In genomic region chr13:52617070-52618060, GRCh38 we compare ENCODE assay signal across 1 cellular context.
TF ChIP-seq lines count a peak whose summit lies in the region.

No MANE protein-coding gene starts in this region.

TF ChIP-seq in HepG2, 621 proteins besides CTCF, POLR2A, EP300 and RAD21 (continued from another document):
- no peak for TF ChIP-seq ZSCAN5A (CRISPR knock-in tag; IDR thresholded peaks at IDR 0.05; ENCODE audit: borderline replicate concordance)
- no peak for TF ChIP-seq PRDM10 (CRISPR knock-in tag; IDR thresholded peaks at IDR 0.05; ENCODE audit: low read depth)
- peak; percentile 16; the same call in 1 of the 2 replicates for TF ChIP-seq NKX3-1 (CRISPR knock-in tag; IDR thresholded peaks at IDR 0.05)
- no peak for TF ChIP-seq ONECUT2 (CRISPR knock-in tag; IDR thresholded peaks at IDR 0.05)
- no peak for TF ChIP-seq MTF1 (CRISPR knock-in tag; IDR thresholded peaks at IDR 0.05)
- no peak for TF ChIP-seq HOXA9 (CRISPR knock-in tag; IDR thresholded peaks at IDR 0.05; ENCODE audit: borderline replicate concordance)
- no peak for TF ChIP-seq JUN (CRISPR knock-in tag; IDR thresholded peaks at IDR 0.05)
- TF ChIP-seq ZNF205 (CRISPR knock-in tag; IDR thresholded peaks at IDR 0.05) = peak; percentile 84
- 0 out of 2 replicates have a peak, but pooled peaks have one; percentile 22 for TF ChIP-seq ZNF709 (CRISPR knock-in tag; IDR thresholded peaks at IDR 0.05)
- no peak for TF ChIP-seq ZNF101 (CRISPR knock-in tag; IDR thresholded peaks at IDR 0.05; ENCODE audit: borderline replicate concordance, low read depth)
- no peak for TF ChIP-seq ZNF318 (CRISPR knock-in tag; IDR thresholded peaks at IDR 0.05)
- TF ChIP-seq ZFY (CRISPR knock-in tag; IDR thresholded peaks at IDR 0.05) = peak; percentile 75
- no peak for TF ChIP-seq ZSCAN25 (CRISPR knock-in tag; IDR thresholded peaks at IDR 0.05)
- TF ChIP-seq ZNF329 (CRISPR knock-in tag; IDR thresholded peaks at IDR 0.05; ENCODE audit: low read depth) = peak; percentile 31
- TF ChIP-seq EZH2 (conservative IDR thresholded peaks at IDR 0.05; ENCODE audit: low read depth, low read length) = no peak
- no peak for TF ChIP-seq NFRKB (IDR thresholded peaks at IDR 0.05)
- no peak for TF ChIP-seq ZC3H4 (CRISPR knock-in tag; IDR thresholded peaks at IDR 0.05; ENCODE audit: borderline replicate concordance)
- TF ChIP-seq TBP (CRISPR knock-in tag; IDR thresholded peaks at IDR 0.05) = no peak
- TF ChIP-seq ZFP36L1 (CRISPR knock-in tag; IDR thresholded peaks at IDR 0.05) = no peak
- 0 out of 2 replicates have a peak, but pooled peaks have one; percentile 42 for TF ChIP-seq AKAP8 (CRISPR knock-in tag; IDR thresholded peaks at IDR 0.05)
- peak; percentile 92; the same call in 1 of the 2 replicates for TF ChIP-seq SIN3A (IDR thresholded peaks at IDR 0.05; ENCODE audit: borderline replicate concordance, low read depth, low read length)
- no peak for TF ChIP-seq CSRNP2 (CRISPR knock-in tag; conservative IDR thresholded peaks at IDR 0.05; ENCODE audit: low read depth)
- TF ChIP-seq ZKSCAN1 (IDR thresholded peaks at IDR 0.05; ENCODE audit: low read length) = peak; percentile 61; the same call in 1 of the 2 replicates
- TF ChIP-seq ZNF20 (CRISPR knock-in tag; IDR thresholded peaks at IDR 0.05) = no peak
- peak; percentile 89 for TF ChIP-seq SAP130 (CRISPR knock-in tag; IDR thresholded peaks at IDR 0.05; ENCODE audit: low read depth)
- TF ChIP-seq POGZ (CRISPR knock-in tag; IDR thresholded peaks at IDR 0.05) = peak; percentile 87
- no peak for TF ChIP-seq NR0B2 (CRISPR knock-in tag; IDR thresholded peaks at IDR 0.05)
- TF ChIP-seq JUND (CRISPR knock-in tag; IDR thresholded peaks at IDR 0.05) = no peak; the same call in 1 of the 2 replicates
- no peak; the same call in 1 of the 2 replicates for TF ChIP-seq ZMAT5 (CRISPR knock-in tag; IDR thresholded peaks at IDR 0.05; ENCODE audit: borderline replicate concordance, low read depth)
- peak; percentile 95; the same call in 1 of the 2 replicates for TF ChIP-seq ZNF580 (CRISPR knock-in tag; IDR thresholded peaks at IDR 0.05; ENCODE audit: borderline replicate concordance, low read depth)
- no peak for TF ChIP-seq STAG1 (CRISPR knock-in tag; IDR thresholded peaks at IDR 0.05)
- no peak for TF ChIP-seq MBNL3 (CRISPR knock-in tag; conservative IDR thresholded peaks at IDR 0.05)
- peak; percentile 86 for TF ChIP-seq ZFP91 (CRISPR knock-in tag; IDR thresholded peaks at IDR 0.05; ENCODE audit: borderline replicate concordance)
- peak; percentile 67; the same call in 1 of the 2 replicates for TF ChIP-seq ZNF543 (CRISPR knock-in tag; IDR thresholded peaks at IDR 0.05)
- no peak for TF ChIP-seq CEBPB (IDR thresholded peaks at IDR 0.05; ENCODE audit: borderline replicate concordance, low read depth, low read length)
- TF ChIP-seq THYN1 (CRISPR knock-in tag; IDR thresholded peaks at IDR 0.05; ENCODE audit: borderline replicate concordance, low read depth) = no peak
- no peak for TF ChIP-seq RNF2 (conservative IDR thresholded peaks at IDR 0.05; ENCODE audit: low read depth)
